Comparison of ENCODE assay signal across 25 cellular contexts in genomic region chr10:116973946-116974345, GRCh38. TPM values are rescaled to one million over a fixed set of nuclear protein-coding genes. Genes with fewer than 3 reads are reported as not detected.
DNase-seq lines count a peak whose midpoint lies in the region; ATAC-seq and TF ChIP-seq lines count a peak whose summit lies in the region.
"Had no signal": no experiment of that assay in that cellular context is flagged by ENCODE, and none has a peak within 500 bp of the region (broad histone marks: within the 10 kb centered on the region; RNA-seq: fewer than 3 reads in every experiment).

No MANE protein-coding gene starts in this region.

- CTCF ChIA-PET in PC-3 (lab: Charles Lee) = no interaction called here
- CTCF ChIA-PET in mammary epithelial cell (lab: Charles Lee; ENCODE audit: low non-redundant PET) = interaction anchor here (0.6 kb wide), 1 partner anchor 1091 kb away, joined by 3 read pairs; no protein-coding TSS in a partner anchor

- H3K27ac ChIP-seq in ACC112 (ENCODE audit: low read depth, low read length) (peak overlapping the region; percentile 59), PC-3 (ENCODE audit: low read length) (peak overlapping the region; percentile 88), mammary epithelial cell (ENCODE audit: insufficient read depth, low read depth, low read length) (peak overlapping the region; percentile 41), mesendoderm (ENCODE audit: low read depth, low read length) (no peak overlapping the region), tibial nerve (no peak overlapping the region), coronary artery (no peak overlapping the region)
- H3K27ac ChIP-seq: neutrophil, skin epidermis had no signal

- H3K4me3 ChIP-seq in ACC112 (ENCODE audit: low read depth, low read length) (peak overlapping the region; percentile 48), PC-3 (ENCODE audit: low read length) (peak overlapping the region; percentile 56), mammary epithelial cell (replicated peaks in 1 of 3; ENCODE audit: insufficient read depth in 1 of 3, low read depth in 2 of 3, low read length in 3 of 3) (no peak overlapping the region), mesendoderm (ENCODE audit: low read length) (no peak overlapping the region), tibial nerve (no peak overlapping the region), coronary artery (no peak overlapping the region)
- H3K4me3 ChIP-seq: skin epidermis had no signal

- no peak overlapping the region for H3K4ac ChIP-seq in mesendoderm (ENCODE audit: low read depth, low read length)

- TF ChIP-seq CTCF in PC-3 (conservative IDR thresholded peaks at IDR 0.05; ENCODE audit: low read depth, low read length) (no peak), mammary epithelial cell (conservative IDR thresholded peaks at IDR 0.05 in 1 of 2, IDR thresholded peaks at IDR 0.05 in 1 of 2; ENCODE audit: extremely low read depth in 1 of 2, insufficient read depth in 1 of 2, low read depth in 1 of 2, low read length in 2 of 2) (no peak), tibial nerve (IDR thresholded peaks at IDR 0.05) (no peak), coronary artery (IDR thresholded peaks at IDR 0.05) (no peak)

- in situ Hi-C loops in mammary epithelial cell (cut with MboI; ENCODE audit: low sequenced_read_pairs in 2 of 2) = no loop called here

- H3K36me3 ChIP-seq in ACC112 (ENCODE audit: insufficient read depth, low read length) = no peaks in the 10 kb centered on the region
- peaks cover 18% of the 10 kb centered on the region for H3K36me3 ChIP-seq in PC-3 (ENCODE audit: low read depth, low read length)
- no peaks in the 10 kb centered on the region for H3K36me3 ChIP-seq in mammary epithelial cell (ENCODE audit: insufficient read depth, low read length)
- H3K36me3 ChIP-seq in mesendoderm (ENCODE audit: control insufficient read depth, insufficient read depth, low read length) = no peaks in the 10 kb centered on the region
- H3K36me3 ChIP-seq in tibial nerve = no peaks in the 10 kb centered on the region
- H3K36me3 ChIP-seq: neutrophil had no signal

- no peak overlapping the region for H2AK5ac ChIP-seq in mesendoderm (ENCODE audit: low read length)

- dilution Hi-C loops in mammary epithelial cell (cut with HindIII; ENCODE audit: low sequenced_read_pairs) = no loop called here

- H3K9me3 ChIP-seq in PC-3 (ENCODE audit: low read length) = no peaks in the 10 kb centered on the region
- H3K9me3 ChIP-seq in mammary epithelial cell (replicated peaks; ENCODE audit: insufficient read depth, low read length) = no peaks in the 10 kb centered on the region
- no peaks in the 10 kb centered on the region for H3K9me3 ChIP-seq in tibial nerve
- H3K9me3 ChIP-seq: neutrophil had no signal

- H4K5ac ChIP-seq in mesendoderm (ENCODE audit: low read length) = no peak overlapping the region

- no peak overlapping the region for H3K18ac ChIP-seq in mesendoderm (ENCODE audit: low read length)

- no peak overlapping the region for H3K56ac ChIP-seq in mesendoderm (ENCODE audit: low read length)

- H2BK15ac ChIP-seq in mesendoderm (replicated peaks; ENCODE audit: low read depth) = no peak overlapping the region

- H3K27me3 ChIP-seq in ACC112 (ENCODE audit: insufficient read depth, low read length) = no peaks in the 10 kb centered on the region
- H3K27me3 ChIP-seq in PC-3 (ENCODE audit: low read length) = no peaks in the 10 kb centered on the region
- H3K27me3 ChIP-seq in mammary epithelial cell (ENCODE audit: insufficient read depth, low read length) = no peaks in the 10 kb centered on the region
- no peaks in the 10 kb centered on the region for H3K27me3 ChIP-seq in mesendoderm (ENCODE audit: insufficient read depth, low read length, poor library complexity)
- no peaks in the 10 kb centered on the region for H3K27me3 ChIP-seq in tibial nerve
- H3K27me3 ChIP-seq: neutrophil had no signal

- no peak for TF ChIP-seq POLR2A in tibial nerve (IDR thresholded peaks at IDR 0.05)

- H2AFZ ChIP-seq in ACC112 (ENCODE audit: low read length, unreplicated experiment) = no peak overlapping the region
- no peak overlapping the region for H2AFZ ChIP-seq in PC-3 (ENCODE audit: low read length)
- H2AFZ ChIP-seq in mammary epithelial cell (ENCODE audit: low read depth, low read length) = no peak overlapping the region

- no peak for ATAC-seq in PC-3
- no peak for ATAC-seq in GM18517 (IDR thresholded peaks at IDR 0.05; ENCODE audit: unreplicated experiment)
- no peak for ATAC-seq in activated naive CD4-positive, alpha-beta T cell treated with anti-CD3 and anti-CD28 coated beads, Interleukin-2, amount 50 U/mL, for 72 hours
- ATAC-seq: activated CD4-positive, CD25-positive, alpha-beta regulatory T cell treated with anti-CD3 and anti-CD28 coated beads, Interleukin-2, amount 50 U/mL, for 24 hours; activated CD8-positive, alpha-beta T cell treated with anti-CD3 and anti-CD28 coated beads, Interleukin-2, amount 10 ng/mL, durations not matched to agents 7 days and 5 days; HepG2; left cardiac atrium had no signal

- no peak for TF ChIP-seq EP300 in tibial nerve (IDR thresholded peaks at IDR 0.05)

- no peaks in the 10 kb centered on the region for H3K79me1 ChIP-seq in mesendoderm (ENCODE audit: low read length)

- DNase-seq in PC-3 (no peak), mammary epithelial cell (no peak), mesendoderm (peak; percentile 60), tibial nerve (ENCODE audit: low spot score in 2 of 2) (no peak), coronary artery (ENCODE audit: low spot score) (no peak)
- DNase-seq in activated naive CD4-positive, alpha-beta T cell treated with anti-CD3 and anti-CD28 coated beads, Interleukin-2, amount 50 U/mL, for 72 hours (ENCODE audit: low spot score in 2 of 2) = no peak
- DNase-seq: activated CD8-positive, alpha-beta T cell treated with anti-CD3 and anti-CD28 coated beads, Interleukin-2, amount 10 ng/mL, durations not matched to agents 7 days and 5 days; activated gamma-delta T cell; C1 segment of cervical spinal cord; cortex of kidney; H9; left cardiac atrium; NCI-H1048; NCI-H187 treated with DMSO at 0.1 percent for 48 hours; NCI-H345; NCI-H748 treated with DMSO at 0.1 percent for 48 hours; Right ventricle myocardium superior; stimulated activated CD4-positive, alpha-beta T cell treated with anti-CD3 and anti-CD28 coated beads, Interleukin-2, amount 100 ng/mL, for 24 hours; T-helper 1 cell had no signal

- H3K4me2 ChIP-seq in PC-3 (ENCODE audit: low read length) (peak overlapping the region; percentile 80), mammary epithelial cell (ENCODE audit: insufficient read depth, low read depth, low read length) (peak overlapping the region; percentile 59), mesendoderm (ENCODE audit: low read length) (no peak overlapping the region)

- peak overlapping the region; percentile 28 for H3K9ac ChIP-seq in PC-3 (ENCODE audit: low read length)
- no peak overlapping the region for H3K9ac ChIP-seq in mammary epithelial cell (ENCODE audit: insufficient read depth, low read length)
- H3K9ac ChIP-seq in mesendoderm (ENCODE audit: low read length) = no peak overlapping the region

- H4K20me1 ChIP-seq in PC-3 (ENCODE audit: low read length) (no peaks in the 10 kb centered on the region), mammary epithelial cell (ENCODE audit: insufficient read depth, low read length) (no peaks in the 10 kb centered on the region)

- no peaks in the 10 kb centered on the region for H3K36me3 Mint-ChIP-seq in activated naive CD4-positive, alpha-beta T cell treated with anti-CD3 and anti-CD28 coated beads, Interleukin-2, amount 50 U/mL, for 72 hours

- peaks cover 4% of the 10 kb centered on the region for H3F3A ChIP-seq in PC-3 (ENCODE audit: low read length, unreplicated experiment)

- no peaks in the 10 kb centered on the region for H3K9me3 Mint-ChIP-seq in activated naive CD4-positive, alpha-beta T cell treated with anti-CD3 and anti-CD28 coated beads, Interleukin-2, amount 50 U/mL, for 72 hours

- BruUV-seq in PC-3 (replicated peaks; lab: Mats Ljungman, UMichigan) = no TSS peak
- no TSS peak for BruUV-seq in mammary epithelial cell (replicated peaks; lab: Mats Ljungman, UMichigan)

- H2BK5ac ChIP-seq in mesendoderm (ENCODE audit: low read length) = no peak overlapping the region

- H2BK120ac ChIP-seq in mesendoderm (ENCODE audit: low read depth, low read length) = no peak overlapping the region

- H3K4me1 ChIP-seq in ACC112 (ENCODE audit: control insufficient read depth, insufficient read depth, low read length, unreplicated experiment) (peaks cover 20% of the 10 kb centered on the region), PC-3 (ENCODE audit: insufficient read depth, low read length) (peaks cover 34% of the 10 kb centered on the region), mammary epithelial cell (ENCODE audit: insufficient read depth, low read length) (peaks cover 17% of the 10 kb centered on the region), mesendoderm (ENCODE audit: control insufficient read depth, low read depth, low read length) (no peaks in the 10 kb centered on the region), tibial nerve (peaks cover 0 to 14% (median 0%) of the 10 kb centered on the region in 4 donors)

- no peaks in the 10 kb centered on the region for H3K9me2 ChIP-seq in PC-3 (replicated peaks; ENCODE audit: low read length)

- intact Hi-C loops in PC-3 (cut with micrococcal nuclease) = loop anchor here (2.0 kb wide), 1 partner anchor 31 kb away; the partner anchor contains the start of gene SHTN1
- intact Hi-C loops in mammary epithelial cell (cut with micrococcal nuclease) = no loop called here

- POLR2A ChIA-PET in PC-3 (lab: Charles Lee; ENCODE audit: unreplicated experiment) = interaction anchor here (0.5 to 0.6 kb wide), 2 partner anchors 30 to 160 kb away, joined by 4 read pairs; no protein-coding TSS in a partner anchor

- no peaks in the 10 kb centered on the region for H3K79me2 ChIP-seq in ACC112 (ENCODE audit: control insufficient read depth, insufficient read depth, low read length, unreplicated experiment)
- peaks cover 25% of the 10 kb centered on the region for H3K79me2 ChIP-seq in PC-3 (ENCODE audit: low read length)
- H3K79me2 ChIP-seq in mammary epithelial cell (ENCODE audit: insufficient read depth, low read length) = peaks cover 11% of the 10 kb centered on the region
- H3K79me2 ChIP-seq in mesendoderm (ENCODE audit: control insufficient read depth, insufficient read depth, low read length) = no peaks in the 10 kb centered on the region

- H3K27ac Mint-ChIP-seq in activated naive CD4-positive, alpha-beta T cell treated with anti-CD3 and anti-CD28 coated beads, Interleukin-2, amount 50 U/mL, for 72 hours = no peak overlapping the region
- H3K27ac Mint-ChIP-seq: activated CD8-positive, alpha-beta T cell treated with anti-CD3 and anti-CD28 coated beads, Interleukin-2, amount 10 ng/mL, durations not matched to agents 7 days and 5 days had no signal

- no peak overlapping the region for H3K23ac ChIP-seq in mesendoderm (ENCODE audit: low read length)

- no peak overlapping the region for H4K8ac ChIP-seq in mesendoderm (ENCODE audit: low read depth, low read length)

RNA-seq across cellular contexts. Expression of gene SHTN1, which starts 31.0 kb away (rescaled TPM):
- total RNA-seq in PC-3 (2014; rRNA removed) (9.0 and 13.0 TPM in 2 replicates), mammary epithelial cell (10 to 100 TPM in 1 of 2 donors, 1 to 10 TPM in 1; 6.0 to 27.8 TPM), tibial nerve (10 to 100 TPM in 3 of 4 donors, 1 to 10 TPM in 1; 9.2 to 16.3 (median 15.4) TPM)
- 5.6 TPM for polyA plus RNA-seq in mammary epithelial cell
- 16.7 TPM for polyA minus RNA-seq in mammary epithelial cell
- 13.0 TPM for polyA plus RNA-seq in mesendoderm (2013, experiment 1 of 2)
- 13.9 TPM for polyA plus RNA-seq in mesendoderm (2013, experiment 2 of 2)
- total RNA-seq in activated naive CD4-positive, alpha-beta T cell treated with anti-CD3 and anti-CD28 coated beads, Interleukin-2, amount 50 U/mL, for 72 hours = under 1 TPM in 1 of 2 donors, not detected in 1; 0.39 TPM
- total RNA-seq: activated CD8-positive, alpha-beta T cell treated with anti-CD3 and anti-CD28 coated beads, Interleukin-2, amount 10 ng/mL, durations not matched to agents 7 days and 5 days had no signal

Comparison
In these comparisons a context has a peak if more than half of its experiments do, and no peak if none do; other contexts are left out.
1. H3K27ac ChIP-seq: peak in ACC112 (single experiment), PC-3 (single experiment) and mammary epithelial cell (single experiment); none in mesendoderm (single experiment), tibial nerve (0 of 4) and coronary artery (0 of 2).
2. H3K4me3 ChIP-seq: peak in ACC112 (single experiment) and PC-3 (single experiment); none in mammary epithelial cell (0 of 3), mesendoderm (single experiment), tibial nerve (0 of 4) and coronary artery (single experiment).